ENCODE assay signal across 24 cellular contexts in genomic region chr22:40028098-40028425, GRCh38. TPM values are rescaled to one million over a fixed set of nuclear protein-coding genes. Genes with fewer than 3 reads are reported as not detected.
"Had no signal": no experiment of that assay in that cellular context is flagged by ENCODE, and none has a peak within 500 bp of the region (broad histone marks: within the 10 kb centered on the region; RNA-seq: fewer than 3 reads in every experiment).

No MANE protein-coding gene starts in this region.

- H3K4me3 ChIP-seq: colonic mucosa, dorsolateral prefrontal cortex, esophagus muscularis mucosa, hepatocyte, testis had no signal

- H3K27me3 ChIP-seq: colonic mucosa, dorsolateral prefrontal cortex, hepatocyte, testis had no signal

- DNase-seq: activated CD4-positive, alpha-beta T cell treated with anti-CD3 and anti-CD28 coated beads, Interleukin-2, amount 50 U/mL, for 4 hours; activated CD8-positive, alpha-beta memory T cell treated with anti-CD3 and anti-CD28 coated beads, Interleukin-2, amount 50 U/mL, for 48 hours; activated naive CD4-positive, alpha-beta T cell treated with Interleukin-2 at 50 U/mL for 16 hours; activated naive CD8-positive, alpha-beta T cell treated with anti-CD3 and anti-CD28 coated beads for 36 hours; activated T-cell treated with anti-CD3 and anti-CD28 coated beads, Interleukin-2, amount 50 U/mL, for 48 hours; colonic mucosa; effector memory CD8-positive, alpha-beta T cell; glutamatergic neuron; kidney glomerular epithelial cell; left ventricle myocardium superior; mammary epithelial cell; stimulated activated CD4-positive, alpha-beta T cell treated with anti-CD3 and anti-CD28 coated beads, Interleukin-4, amount 100 ng/mL, for 1 hour; stimulated activated naive CD4-positive, alpha-beta T cell; T-cell; T-helper 9 cell had no signal

- H3K36me3 ChIP-seq: colonic mucosa, esophagus muscularis mucosa had no signal

- H3K9ac ChIP-seq: parathyroid adenoma had no signal

- FAIRE-seq: endothelial cell of umbilical vein, frontal cortex had no signal

- H3K9me3 ChIP-seq: colonic mucosa, esophagus muscularis mucosa, testis had no signal

- H3K27ac Mint-ChIP-seq: activated naive CD8-positive, alpha-beta T cell treated with anti-CD3 and anti-CD28 coated beads for 36 hours; effector memory CD8-positive, alpha-beta T cell; natural killer cell treated with Interleukin-12 subunit alpha and Interleukin-12 subunit beta and Interleukin-15 and Interleukin-18, amount 100 ng/mL, for 72 hours; T-cell had no signal

- H3K9me3 Mint-ChIP-seq: activated naive CD8-positive, alpha-beta T cell treated with anti-CD3 and anti-CD28 coated beads for 36 hours; effector memory CD8-positive, alpha-beta T cell; natural killer cell treated with Interleukin-12 subunit alpha and Interleukin-12 subunit beta and Interleukin-15 and Interleukin-18, amount 100 ng/mL, for 72 hours; T-cell; type B pancreatic cell had no signal

- ATAC-seq: effector memory CD8-positive, alpha-beta T cell; left ventricle myocardium superior; natural killer cell treated with Interleukin-12 subunit alpha and Interleukin-12 subunit beta and Interleukin-15 and Interleukin-18, amount 100 ng/mL, for 72 hours; T-cell had no signal

- H3K4me2 ChIP-seq: hepatocyte had no signal

- H3K36me3 Mint-ChIP-seq: activated naive CD8-positive, alpha-beta T cell treated with anti-CD3 and anti-CD28 coated beads for 36 hours; natural killer cell treated with Interleukin-12 subunit alpha and Interleukin-12 subunit beta and Interleukin-15 and Interleukin-18, amount 100 ng/mL, for 72 hours; T-cell; type B pancreatic cell had no signal

- H3K4me1 ChIP-seq: parathyroid adenoma, testis had no signal

- H3K27ac ChIP-seq: colonic mucosa, esophagus muscularis mucosa, hepatocyte, parathyroid adenoma, testis had no signal

- H3K27me3 Mint-ChIP-seq: activated naive CD8-positive, alpha-beta T cell treated with anti-CD3 and anti-CD28 coated beads for 36 hours; effector memory CD8-positive, alpha-beta T cell; natural killer cell treated with Interleukin-12 subunit alpha and Interleukin-12 subunit beta and Interleukin-15 and Interleukin-18, amount 100 ng/mL, for 72 hours; type B pancreatic cell had no signal

- H3K4me3 Mint-ChIP-seq: activated naive CD8-positive, alpha-beta T cell treated with anti-CD3 and anti-CD28 coated beads for 36 hours; effector memory CD8-positive, alpha-beta T cell; natural killer cell treated with Interleukin-12 subunit alpha and Interleukin-12 subunit beta and Interleukin-15 and Interleukin-18, amount 100 ng/mL, for 72 hours; T-cell; type B pancreatic cell had no signal

- H3K79me2 ChIP-seq: hepatocyte, parathyroid adenoma had no signal

- H2AFZ ChIP-seq: hepatocyte, parathyroid adenoma had no signal

RNA-seq across cellular contexts. Expression of gene FAM83F, which starts 33.3 kb away (rescaled TPM):
- total RNA-seq: endothelial cell of umbilical vein had no signal
- polyA plus RNA-seq: endothelial cell of umbilical vein had no signal
